ENCODE assay signal across 8 cellular contexts in genomic region chr14:64636208-64636979, GRCh38.
DNase-seq lines count a peak whose midpoint lies in the region; ATAC-seq and TF ChIP-seq lines count a peak whose summit lies in the region.

No MANE protein-coding gene starts in this region.

- H3K27me3 Mint-ChIP-seq in activated CD4-positive, alpha-beta memory T cell treated with anti-CD3 and anti-CD28 coated beads for 36 hours = peaks cover 2% of the 10 kb centered on the region

- peak; percentile 83 for TF ChIP-seq CTCF in GM10248 (IDR thresholded peaks at IDR 0.05; ENCODE audit: control extremely low read depth, extremely low read depth, low read depth, missing control alignments)

- no peaks in the 10 kb centered on the region for H3K9me3 Mint-ChIP-seq in activated CD4-positive, alpha-beta memory T cell treated with anti-CD3 and anti-CD28 coated beads for 36 hours

- H3K36me3 Mint-ChIP-seq in activated CD4-positive, alpha-beta memory T cell treated with anti-CD3 and anti-CD28 coated beads for 36 hours = no peaks in the 10 kb centered on the region

- no peak overlapping the region for H3K4me3 Mint-ChIP-seq in activated CD4-positive, alpha-beta memory T cell treated with anti-CD3 and anti-CD28 coated beads for 36 hours

- CTCF ChIA-PET in GM10248 (lab: Yijun Ruan, JAX) = interaction anchor here (0.7 to 3.7 kb wide), 46 partner anchors 8 to 332 kb away, joined by 3 to 60 read pairs (median 4); partner anchors contain the start of genes HSPA2, MTHFD1 and PLEKHG3
- CTCF ChIA-PET in activated CD4-positive, alpha-beta memory T cell treated with anti-CD3 and anti-CD28 coated beads for 36 hours (lab: Charles Lee) = interaction anchor here (0.6 to 3.5 kb wide), 54 partner anchors 9 to 649 kb away, joined by 3 to 44 read pairs (median 4); partner anchors contain the start of genes CHURC1 and HSPA2

- ATAC-seq in HG03159 (IDR thresholded peaks at IDR 0.05; ENCODE audit: unreplicated experiment) = peak; percentile 76
- ATAC-seq in HG03521 (IDR thresholded peaks at IDR 0.05; ENCODE audit: unreplicated experiment) = no peak

- POLR2A ChIA-PET in GM10248 (lab: Yijun Ruan, JAX) = no interaction called here
- POLR2A ChIA-PET in activated CD4-positive, alpha-beta memory T cell treated with anti-CD3 and anti-CD28 coated beads for 36 hours (lab: Charles Lee) = no interaction called here

- DNase-seq in GM10248 (ENCODE audit: extremely low spot score) (peak; percentile 77), NCI-H748 treated with DMSO at 0.1 percent for 48 hours (lab: John Stamatoyannopoulos, UW) (peak; percentile 36), lung microvascular endothelial cell (ENCODE audit: low read depth in 2 of 2) (peak; percentile 50 to 78)
- peak; percentile 82 for DNase-seq in activated CD4-positive, alpha-beta memory T cell treated with anti-CD3 and anti-CD28 coated beads for 36 hours
- DNase-seq in effector CD4-positive, alpha-beta T cell = peak; percentile 57
- DNase-seq in stimulated activated CD8-positive, alpha-beta memory T cell treated with anti-CD3 and anti-CD28 coated beads, Interleukin-12 subunit alpha, Interleukin-12 subunit beta, amount 100 ng/mL, for 4 hours (ENCODE audit: low read depth) = peak; percentile 37

- no peak overlapping the region for H3K27ac Mint-ChIP-seq in activated CD4-positive, alpha-beta memory T cell treated with anti-CD3 and anti-CD28 coated beads for 36 hours

- intact Hi-C loops in activated CD4-positive, alpha-beta memory T cell treated with anti-CD3 and anti-CD28 coated beads for 36 hours (cut with micrococcal nuclease) = loop anchor here (1.0 to 10.0 kb wide), 3 partner anchors 96 to 292 kb away; partner anchors contain the start of genes AKAP5 and HSPA2

- H3K4me1 Mint-ChIP-seq in activated CD4-positive, alpha-beta memory T cell treated with anti-CD3 and anti-CD28 coated beads for 36 hours (ENCODE audit: low read depth) = no peaks in the 10 kb centered on the region
